Comparison of ENCODE assay signal across 21 cellular contexts in the genomic region with DNA sequence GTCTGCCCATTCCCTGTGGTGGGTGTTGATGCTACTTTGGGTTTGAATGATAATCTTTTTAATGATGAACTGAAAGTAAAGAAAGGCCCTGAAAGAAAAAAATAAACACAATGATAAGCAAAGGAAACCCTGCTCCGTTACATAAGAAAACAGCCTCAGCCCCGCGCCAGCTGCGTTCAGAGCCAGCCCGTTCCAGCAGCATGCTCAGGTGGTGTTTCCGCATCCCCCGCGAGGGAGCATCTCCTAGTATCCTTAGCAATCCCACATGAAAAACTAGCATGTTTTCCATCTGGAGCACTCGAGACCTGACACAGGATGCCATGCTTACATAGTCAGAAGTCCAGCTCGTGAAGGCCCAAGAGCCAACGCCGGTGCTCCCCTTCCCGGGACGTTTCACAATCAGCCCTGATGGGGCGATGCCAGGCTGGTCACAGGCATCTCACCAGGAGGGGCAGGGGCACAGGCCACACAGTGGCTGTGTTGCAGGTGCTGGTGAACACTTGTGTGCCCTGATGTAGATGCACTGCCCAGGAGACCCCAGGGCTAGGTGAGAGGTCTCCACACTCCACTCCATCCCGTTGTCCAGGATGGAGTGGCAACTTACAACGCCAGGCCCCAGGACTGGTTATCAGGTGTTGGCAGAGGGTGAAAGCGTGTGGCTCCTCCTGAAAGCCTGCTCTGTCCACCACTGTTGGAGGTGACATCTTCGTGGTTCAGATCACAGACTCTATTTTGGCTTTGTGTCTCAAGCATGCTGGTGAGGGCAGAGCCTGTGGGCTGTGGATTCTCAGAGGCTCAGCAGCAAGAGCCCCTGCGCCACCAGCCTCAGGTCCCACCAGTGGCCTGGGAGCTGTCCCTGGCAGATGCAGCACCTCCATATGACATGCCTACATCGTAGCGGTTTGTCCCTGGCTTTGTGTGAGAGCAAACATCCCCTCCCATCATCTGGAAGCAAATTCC.
A peak's percentile ranks its signal among the peaks of the same experiment; 100 is the strongest.
DNase-seq lines count a peak whose midpoint lies in the region; ATAC-seq and TF ChIP-seq lines count a peak whose summit lies in the region.
"Had no signal": no experiment of that assay in that cellular context is flagged by ENCODE, and none has a peak within 500 bp of the region (broad histone marks: within the 10 kb centered on the region; RNA-seq: fewer than 3 reads in every experiment).

No MANE protein-coding gene starts in this region.

- CTCF ChIA-PET in mammary epithelial cell (lab: Charles Lee; ENCODE audit: low non-redundant PET): interaction anchor here (0.5 kb wide), 1 partner anchor 947 kb away, joined by 5 read pairs; no protein-coding TSS in a partner anchor
- CTCF ChIA-PET in activated CD8-positive, alpha-beta T cell treated with anti-CD3 and anti-CD28 coated beads for 36 hours (lab: Charles Lee): no interaction called here

- BruUV-seq in mammary epithelial cell (replicated peaks; lab: Mats Ljungman, UMichigan): no TSS peak

- H2AFZ ChIP-seq in mammary epithelial cell (ENCODE audit: low read depth, low read length): no peak overlapping the region

- peak; percentile 7 to 45 for DNase-seq in breast epithelium (ENCODE audit: low spot score in 2 of 2)
- DNase-seq in mammary epithelial cell: no peak
- peak; percentile 29 for DNase-seq in islet precursor cell
- DNase-seq in posterior vena cava (ENCODE audit: low spot score): peak; percentile 49
- DNase-seq in ureter (ENCODE audit: low spot score): peak; percentile 36
- no peak for DNase-seq in activated CD8-positive, alpha-beta T cell treated with anti-CD3 and anti-CD28 coated beads for 36 hours
- DNase-seq: 8988T, DMS79, MV-4-11, NCI-H1417, NCI-H187 treated with DMSO at 0.1 percent for 48 hours, NCI-H226, NCI-H524, NCI-H82, PC-3, RPMI8226 had no signal

- ATAC-seq in GM21381 (IDR thresholded peaks at IDR 0.05; ENCODE audit: unreplicated experiment): no peak
- ATAC-seq in GM19397 (IDR thresholded peaks at IDR 0.05; ENCODE audit: unreplicated experiment): no peak
- no peak for ATAC-seq in activated CD8-positive, alpha-beta T cell treated with anti-CD3 and anti-CD28 coated beads for 36 hours
- ATAC-seq: PC-3 had no signal

- H3K4me2 ChIP-seq in mammary epithelial cell (ENCODE audit: insufficient read depth, low read depth, low read length): no peak overlapping the region
- H3K4me2 ChIP-seq: KMS-11 had no signal

- H4K20me1 ChIP-seq in mammary epithelial cell (ENCODE audit: insufficient read depth, low read length): no peaks in the 10 kb centered on the region

- no peaks in the 10 kb centered on the region for H3K9me3 Mint-ChIP-seq in activated CD8-positive, alpha-beta T cell treated with anti-CD3 and anti-CD28 coated beads for 36 hours

- H3K4me3 ChIP-seq in breast epithelium (no peak overlapping the region), mammary epithelial cell (replicated peaks in 1 of 3; ENCODE audit: insufficient read depth in 1 of 3, low read depth in 2 of 3, low read length in 3 of 3) (no peak overlapping the region)
- H3K4me3 ChIP-seq: HAP-1 had no signal

- TF ChIP-seq CTCF in breast epithelium (IDR thresholded peaks at IDR 0.05) (no peak), mammary epithelial cell (conservative IDR thresholded peaks at IDR 0.05 in 1 of 2, IDR thresholded peaks at IDR 0.05 in 1 of 2; ENCODE audit: extremely low read depth in 1 of 2, insufficient read depth in 1 of 2, low read depth in 1 of 2, low read length in 2 of 2) (no peak)
- TF ChIP-seq CTCF in activated CD8-positive, alpha-beta T cell treated with anti-CD3 and anti-CD28 coated beads for 36 hours (IDR thresholded peaks at IDR 0.05): no peak

- H3K9me3 ChIP-seq in breast epithelium (no peaks in the 10 kb centered on the region), mammary epithelial cell (replicated peaks; ENCODE audit: insufficient read depth, low read length) (peaks cover 5% of the 10 kb centered on the region)
- H3K9me3 ChIP-seq: HAP-1 had no signal

- H3K27me3 ChIP-seq in breast epithelium: no peaks in the 10 kb centered on the region
- no peaks in the 10 kb centered on the region for H3K27me3 ChIP-seq in mammary epithelial cell (ENCODE audit: insufficient read depth, low read length)

- H3K9ac ChIP-seq in mammary epithelial cell (ENCODE audit: insufficient read depth, low read length): no peak overlapping the region
- H3K9ac ChIP-seq: KMS-11 had no signal

- in situ Hi-C loops in mammary epithelial cell (cut with MboI; ENCODE audit: low sequenced_read_pairs in 2 of 2): no loop called here

- intact Hi-C loops in breast epithelium (cut with DNase I; ENCODE audit: low total_unique reads): no loop called here
- intact Hi-C loops in mammary epithelial cell (cut with micrococcal nuclease): no loop called here
- intact Hi-C loops in posterior vena cava (cut with DNase I): no loop called here
- intact Hi-C loops in activated CD8-positive, alpha-beta T cell treated with anti-CD3 and anti-CD28 coated beads for 36 hours (cut with micrococcal nuclease): no loop called here

- no peaks in the 10 kb centered on the region for H3K36me3 ChIP-seq in breast epithelium
- no peaks in the 10 kb centered on the region for H3K36me3 ChIP-seq in mammary epithelial cell (ENCODE audit: insufficient read depth, low read length)
- H3K36me3 ChIP-seq: HAP-1 had no signal

- POLR2A ChIA-PET in activated CD8-positive, alpha-beta T cell treated with anti-CD3 and anti-CD28 coated beads for 36 hours (lab: Charles Lee): no interaction called here

- H3K4me1 Mint-ChIP-seq in activated CD8-positive, alpha-beta T cell treated with anti-CD3 and anti-CD28 coated beads for 36 hours (ENCODE audit: low read depth): no peaks in the 10 kb centered on the region
- H3K4me1 Mint-ChIP-seq: CD14-positive monocyte had no signal

- H3K4me3 Mint-ChIP-seq in activated CD8-positive, alpha-beta T cell treated with anti-CD3 and anti-CD28 coated beads for 36 hours: no peak overlapping the region
- H3K4me3 Mint-ChIP-seq: CD14-positive monocyte had no signal

- dilution Hi-C loops in mammary epithelial cell (cut with HindIII; ENCODE audit: low sequenced_read_pairs): no loop called here

- 73% methylated on average over 19 of the region's 22 CpGs for WGBS in mammary epithelial cell (ENCODE audit: low coverage, missing lambda C conversion rate)

- H3K27ac Mint-ChIP-seq in activated CD8-positive, alpha-beta T cell treated with anti-CD3 and anti-CD28 coated beads for 36 hours: no peak overlapping the region
- H3K27ac Mint-ChIP-seq: CD14-positive monocyte had no signal

- no peak overlapping the region for H3K27ac ChIP-seq in breast epithelium
- no peak overlapping the region for H3K27ac ChIP-seq in mammary epithelial cell (ENCODE audit: insufficient read depth, low read depth, low read length)
- H3K27ac ChIP-seq: KMS-11 had no signal

- no peaks in the 10 kb centered on the region for H3K27me3 Mint-ChIP-seq in activated CD8-positive, alpha-beta T cell treated with anti-CD3 and anti-CD28 coated beads for 36 hours

- H3K79me2 ChIP-seq in mammary epithelial cell (ENCODE audit: insufficient read depth, low read length): no peaks in the 10 kb centered on the region

- TF ChIP-seq POLR2A in breast epithelium (IDR thresholded peaks at IDR 0.05): no peak

- no peaks in the 10 kb centered on the region for H3K4me1 ChIP-seq in breast epithelium
- H3K4me1 ChIP-seq in mammary epithelial cell (ENCODE audit: insufficient read depth, low read length): no peaks in the 10 kb centered on the region
- H3K4me1 ChIP-seq: HAP-1 had no signal

- no peaks in the 10 kb centered on the region for H3K36me3 Mint-ChIP-seq in activated CD8-positive, alpha-beta T cell treated with anti-CD3 and anti-CD28 coated beads for 36 hours (ENCODE audit: low read depth)
- H3K36me3 Mint-ChIP-seq: CD14-positive monocyte had no signal

Comparison
In these comparisons a context has a peak if more than half of its experiments do, and no peak if none do; other contexts are left out.
1. DNase-seq: peak in breast epithelium (2 of 2), islet precursor cell (single experiment), posterior vena cava (single experiment) and ureter (single experiment); none in mammary epithelial cell (single experiment) and activated CD8-positive, alpha-beta T cell treated with anti-CD3 and anti-CD28 coated beads for 36 hours (single experiment).